In genomic region chr1:155499953-155500621, GRCh38 we compare ENCODE assay signal across 8 cellular contexts.
DNase-seq lines count a peak whose midpoint lies in the region; ATAC-seq, FAIRE-seq and TF ChIP-seq lines count a peak whose summit lies in the region.

No MANE protein-coding gene starts in this region.

- H3K9ac ChIP-seq in endothelial cell of umbilical vein (replicated peaks; ENCODE audit: extremely low read depth, insufficient read depth, low read length), result no peak overlapping the region

- H3K36me3 Mint-ChIP-seq in stimulated activated effector memory CD8-positive, alpha-beta T cell treated with anti-CD3 and anti-CD28 coated beads, Interleukin-12 subunit alpha, Interleukin-12 subunit beta, amount 100 ng/mL, for 72 hours, result peaks cover 29% of the 10 kb centered on the region
- H3K36me3 Mint-ChIP-seq in activated naive CD4-positive, alpha-beta T cell treated with anti-CD3 and anti-CD28 coated beads for 36 hours (ENCODE audit: low read depth), result peaks cover 3% of the 10 kb centered on the region

- CTCF ChIA-PET in endothelial cell of umbilical vein (lab: Charles Lee), result no interaction called here
- CTCF ChIA-PET in activated naive CD4-positive, alpha-beta T cell treated with anti-CD3 and anti-CD28 coated beads for 36 hours (lab: Charles Lee), result no interaction called here

- H3K27me3 Mint-ChIP-seq in activated naive CD4-positive, alpha-beta T cell treated with anti-CD3 and anti-CD28 coated beads for 36 hours (ENCODE audit: low read depth), result no peaks in the 10 kb centered on the region

- WGBS in body of pancreas, 2 donors, result 59 to 68% methylated on average over 5 of the region's 5 CpGs

- no peak overlapping the region for H3K4me3 ChIP-seq in endothelial cell of umbilical vein (replicated peaks in 1 of 3; ENCODE audit: insufficient read depth in 1 of 3, low read depth in 1 of 3, low read length in 3 of 3)
- no peak overlapping the region for H3K4me3 ChIP-seq in body of pancreas

- no peak overlapping the region for H3K4me3 Mint-ChIP-seq in stimulated activated effector memory CD8-positive, alpha-beta T cell treated with anti-CD3 and anti-CD28 coated beads, Interleukin-12 subunit alpha, Interleukin-12 subunit beta, amount 100 ng/mL, for 72 hours
- H3K4me3 Mint-ChIP-seq in activated naive CD4-positive, alpha-beta T cell treated with anti-CD3 and anti-CD28 coated beads for 36 hours, result no peak overlapping the region

- H3K27ac ChIP-seq in endothelial cell of umbilical vein (ENCODE audit: insufficient read depth, low read depth, low read length) (no peak overlapping the region), body of pancreas (no peak overlapping the region)

- H3K79me2 ChIP-seq in endothelial cell of umbilical vein (ENCODE audit: control insufficient read depth, insufficient read depth, low read length), result peaks cover 19% of the 10 kb centered on the region

- ATAC-seq in HG02678 (IDR thresholded peaks at IDR 0.05; ENCODE audit: unreplicated experiment) (peak; percentile 67), body of pancreas (no peak)
- ATAC-seq in stimulated activated effector memory CD8-positive, alpha-beta T cell treated with anti-CD3 and anti-CD28 coated beads, Interleukin-12 subunit alpha, Interleukin-12 subunit beta, amount 100 ng/mL, for 72 hours, result peak; percentile 42

- no peaks in the 10 kb centered on the region for H3K36me3 ChIP-seq in endothelial cell of umbilical vein (ENCODE audit: control insufficient read depth in 2 of 2, extremely low read depth in 1 of 2, insufficient read depth in 2 of 2, low read length in 2 of 2)
- no peaks in the 10 kb centered on the region for H3K36me3 ChIP-seq in body of pancreas (replicated peaks in 1 of 2; ENCODE audit: insufficient read depth in 1 of 2, low read depth in 2 of 2)

- H3K9me3 ChIP-seq in endothelial cell of umbilical vein (replicated peaks; ENCODE audit: control insufficient read depth, insufficient read depth, low read length), result no peaks in the 10 kb centered on the region
- H3K9me3 ChIP-seq in body of pancreas, result no peaks in the 10 kb centered on the region

- DNase-seq in DMS 273 treated with DMSO at 0.1 percent for 48 hours (lab: John Stamatoyannopoulos, UW), result peak; percentile 62
- peak; percentile 93 for DNase-seq in NCI-H748 (lab: John Stamatoyannopoulos, UW; ENCODE audit: unreplicated experiment)
- peak; percentile 32 for DNase-seq in endothelial cell of umbilical vein (ENCODE audit: low read depth, low spot score)
- DNase-seq in stimulated activated effector memory CD8-positive, alpha-beta T cell treated with anti-CD3 and anti-CD28 coated beads, Interleukin-12 subunit alpha, Interleukin-12 subunit beta, amount 100 ng/mL, for 72 hours (ENCODE audit: low spot score in 2 of 2), result no peak
- no peak for DNase-seq in activated naive CD4-positive, alpha-beta T cell treated with anti-CD3 and anti-CD28 coated beads for 36 hours
- DNase-seq in AG20443 (ENCODE audit: low spot score), result no peak
- no peak for DNase-seq in body of pancreas

- H3K9me3 Mint-ChIP-seq in stimulated activated effector memory CD8-positive, alpha-beta T cell treated with anti-CD3 and anti-CD28 coated beads, Interleukin-12 subunit alpha, Interleukin-12 subunit beta, amount 100 ng/mL, for 72 hours, result no peaks in the 10 kb centered on the region
- H3K9me3 Mint-ChIP-seq in activated naive CD4-positive, alpha-beta T cell treated with anti-CD3 and anti-CD28 coated beads for 36 hours, result no peaks in the 10 kb centered on the region

- H3K4me1 ChIP-seq in endothelial cell of umbilical vein (ENCODE audit: control insufficient read depth, extremely low read depth, insufficient read depth, low read length) (no peaks in the 10 kb centered on the region), body of pancreas (peaks cover 10% of the 10 kb centered on the region)

- H3K27me3 ChIP-seq in endothelial cell of umbilical vein (ENCODE audit: control insufficient read depth in 2 of 2, insufficient read depth in 2 of 2, low read length in 2 of 2) (no peaks in the 10 kb centered on the region), body of pancreas (no peaks in the 10 kb centered on the region)

- no peak overlapping the region for H3K4me2 ChIP-seq in endothelial cell of umbilical vein (ENCODE audit: insufficient read depth, low read length)

- no peaks in the 10 kb centered on the region for H4K20me1 ChIP-seq in endothelial cell of umbilical vein (replicated peaks; ENCODE audit: control insufficient read depth, extremely low read depth, insufficient read depth, low read length)

- no TSS peak for BruUV-seq in endothelial cell of umbilical vein (replicated peaks; lab: Mats Ljungman, UMichigan)

- dilution Hi-C loops in endothelial cell of umbilical vein (cut with MboI; ENCODE audit: extremely low pct_ligation_motif_present, low sequenced_read_pairs), result no loop called here

- intact Hi-C loops in endothelial cell of umbilical vein (cut with micrococcal nuclease) (no loop called here), body of pancreas (cut with DNase I) (no loop called here)
- intact Hi-C loops in activated naive CD4-positive, alpha-beta T cell treated with anti-CD3 and anti-CD28 coated beads for 36 hours (cut with micrococcal nuclease), result loop anchor here (5.0 kb wide), 1 partner anchor 248 kb away; no protein-coding TSS in a partner anchor

- H3K4me1 Mint-ChIP-seq in stimulated activated effector memory CD8-positive, alpha-beta T cell treated with anti-CD3 and anti-CD28 coated beads, Interleukin-12 subunit alpha, Interleukin-12 subunit beta, amount 100 ng/mL, for 72 hours, result peaks cover 23% of the 10 kb centered on the region
- H3K4me1 Mint-ChIP-seq in activated naive CD4-positive, alpha-beta T cell treated with anti-CD3 and anti-CD28 coated beads for 36 hours (ENCODE audit: low read depth), result peaks cover 28% of the 10 kb centered on the region

- no peak for TF ChIP-seq POLR2A in endothelial cell of umbilical vein (IDR thresholded peaks at IDR 0.05; ENCODE audit: low read depth, low read length)
- TF ChIP-seq POLR2A in body of pancreas (IDR thresholded peaks at IDR 0.05), result no peak

- TF ChIP-seq CTCF in endothelial cell of umbilical vein (IDR thresholded peaks at IDR 0.05; ENCODE audit: extremely low read depth in 1 of 2, insufficient read depth in 1 of 2, low read depth in 1 of 2, low read length in 2 of 2) (no peak), body of pancreas (IDR thresholded peaks at IDR 0.05) (no peak)

- H2AFZ ChIP-seq in endothelial cell of umbilical vein (ENCODE audit: low read depth, low read length), result no peak overlapping the region

- POLR2A ChIA-PET in endothelial cell of umbilical vein (lab: Charles Lee), result no interaction called here

- no peak for FAIRE-seq in endothelial cell of umbilical vein (lab: Jason Lieb, UNC)

- H3K9me1 ChIP-seq in endothelial cell of umbilical vein (replicated peaks; ENCODE audit: control insufficient read depth, extremely low read depth, insufficient read depth, low read length), result no peaks in the 10 kb centered on the region

- peak overlapping the region; percentile 50 for H3K27ac Mint-ChIP-seq in stimulated activated effector memory CD8-positive, alpha-beta T cell treated with anti-CD3 and anti-CD28 coated beads, Interleukin-12 subunit alpha, Interleukin-12 subunit beta, amount 100 ng/mL, for 72 hours
- H3K27ac Mint-ChIP-seq in activated naive CD4-positive, alpha-beta T cell treated with anti-CD3 and anti-CD28 coated beads for 36 hours, result no peak overlapping the region

TF ChIP-seq in endothelial cell of umbilical vein, 7 proteins besides CTCF, POLR2A, EP300 and RAD21:
- TF ChIP-seq GATA2 (IDR thresholded peaks at IDR 0.05; ENCODE audit: insufficient read depth, insufficient read length, low read depth, low read length), result no peak
- no peak for TF ChIP-seq MYC (IDR thresholded peaks at IDR 0.05; ENCODE audit: low read depth, low read length)
- TF ChIP-seq JUN (IDR thresholded peaks at IDR 0.05; ENCODE audit: borderline replicate concordance, insufficient read depth, insufficient read length, low read depth), result no peak
- no peak for TF ChIP-seq MAX (IDR thresholded peaks at IDR 0.05; ENCODE audit: insufficient read depth, insufficient read length)
- TF ChIP-seq EZH2 (IDR thresholded peaks at IDR 0.05; ENCODE audit: borderline replicate concordance, low read depth, low read length, severe bottlenecking), result no peak
- no peak for TF ChIP-seq POLR2AphosphoS5 (IDR thresholded peaks at IDR 0.05; ENCODE audit: insufficient read depth, low read depth, low read length)
- no peak for TF ChIP-seq FOS (IDR thresholded peaks at IDR 0.05; ENCODE audit: borderline replicate concordance, insufficient read depth, low read length)
TF ChIP-seq in endothelial cell of umbilical vein: peak in this region for 0.

Comparison
In these comparisons a context has a peak if more than half of its experiments do, and no peak if none do; other contexts are left out.
1. DNase-seq: peak in DMS 273 treated with DMSO at 0.1 percent for 48 hours (single experiment), NCI-H748 (single experiment) and endothelial cell of umbilical vein (single experiment); none in stimulated activated effector memory CD8-positive, alpha-beta T cell treated with anti-CD3 and anti-CD28 coated beads, Interleukin-12 subunit alpha, Interleukin-12 subunit beta, amount 100 ng/mL, for 72 hours (0 of 2), activated naive CD4-positive, alpha-beta T cell treated with anti-CD3 and anti-CD28 coated beads for 36 hours (single experiment), AG20443 (single experiment) and body of pancreas (0 of 4).